In the genomic region with DNA sequence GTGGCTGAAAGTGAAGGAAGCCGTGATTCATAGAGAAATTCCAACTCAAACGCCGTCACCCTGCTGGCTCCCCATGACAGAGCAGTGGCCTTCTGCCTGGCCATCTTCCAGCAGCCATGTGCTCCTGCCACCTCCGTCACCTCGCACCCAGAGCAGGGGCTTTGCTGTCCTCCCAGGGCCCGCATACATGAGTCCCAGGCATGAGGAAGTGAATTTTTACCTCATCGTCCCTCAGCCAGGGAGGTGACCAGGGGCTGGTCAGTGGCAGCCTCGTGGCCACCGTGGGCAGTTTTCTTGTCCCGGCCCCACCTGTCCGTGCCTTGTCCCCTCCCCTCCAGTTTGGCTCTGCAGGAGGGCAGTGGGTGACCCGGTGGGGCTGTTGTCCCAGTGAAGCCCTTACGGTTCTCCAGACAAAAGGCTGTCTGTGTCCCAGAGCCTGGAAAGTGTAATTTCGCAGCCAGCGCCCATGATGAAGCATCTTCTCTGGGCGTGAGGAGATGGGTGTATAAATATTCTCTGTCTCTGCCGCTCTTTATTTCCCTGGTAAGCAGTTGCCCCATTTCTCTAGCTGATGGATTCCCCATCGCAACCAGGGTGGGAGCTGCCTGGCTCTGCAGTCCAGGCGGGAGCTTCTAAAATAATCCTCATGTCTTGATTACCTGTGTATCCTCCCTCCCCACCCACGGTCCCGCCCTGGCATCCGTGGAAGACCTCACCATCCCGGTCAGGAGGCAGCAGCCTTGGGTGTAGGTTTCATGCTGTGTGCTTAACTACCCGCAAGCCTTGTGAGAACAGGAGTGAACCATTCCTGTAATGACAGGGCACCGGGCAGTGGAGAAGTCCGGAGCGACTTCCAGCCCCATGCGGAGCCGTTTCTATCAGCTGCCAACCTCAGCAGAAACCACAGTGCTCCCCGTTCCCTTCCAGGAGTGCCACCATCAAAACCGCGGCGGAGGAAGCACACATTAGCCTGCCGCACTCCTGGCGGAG, we compare ENCODE assay signal across 12 cellular contexts.
DNase-seq lines count a peak whose midpoint lies in the region; ATAC-seq and TF ChIP-seq lines count a peak whose summit lies in the region.
"Had no signal": no experiment of that assay in that cellular context is flagged by ENCODE, and none has a peak within 500 bp of the region (broad histone marks: within the 10 kb centered on the region; RNA-seq: fewer than 3 reads in every experiment).

No MANE protein-coding gene starts in this region.

- H3K27me3 ChIP-seq in dorsolateral prefrontal cortex = no peaks in the 10 kb centered on the region
- H3K27me3 ChIP-seq: cardiac muscle cell, ovary had no signal

- peak; percentile 4 for DNase-seq in SKM-1 treated with dmso at 0.1 percent for 144 hours (lab: John Stamatoyannopoulos, UW; ENCODE audit: unreplicated experiment)
- DNase-seq in SKM-1 (lab: John Stamatoyannopoulos, UW; ENCODE audit: unreplicated experiment) = no peak
- peak; percentile 82 for DNase-seq in NCI-H748 (lab: John Stamatoyannopoulos, UW; ENCODE audit: unreplicated experiment)
- DNase-seq in dorsolateral prefrontal cortex = peak in 3 of 10 donors; percentile 49 to 65 (median 58)
- no peak for DNase-seq in sciatic nerve (ENCODE audit: low spot score)
- DNase-seq in NCI-H446 (lab: John Stamatoyannopoulos, UW) = no peak
- DNase-seq: activated B cell treated with CpG ODN at 0.5 μM for 24 hours, ovary had no signal

- peak overlapping the region in 58 of 59 donors; percentile 38 to 92 (median 82) for H3K27ac ChIP-seq in dorsolateral prefrontal cortex
- H3K27ac ChIP-seq: cardiac muscle cell, ovary had no signal

- ATAC-seq in sciatic nerve (peak; percentile 33), HG02798 (IDR thresholded peaks at IDR 0.05; ENCODE audit: poor library complexity, unreplicated experiment) (no peak), HG03378 (IDR thresholded peaks at IDR 0.05; ENCODE audit: unreplicated experiment) (no peak)

- peak overlapping the region in 54 of 59 donors; percentile 2 to 54 (median 30) for H3K4me3 ChIP-seq in dorsolateral prefrontal cortex
- H3K4me3 ChIP-seq: cardiac muscle cell, lung, ovary had no signal

- intact Hi-C loops in dorsolateral prefrontal cortex (cut with DNase I) = loop anchor here (2.0 to 5.0 kb wide), 5 partner anchors 87 to 1083 kb away; partner anchors contain the start of gene PBX3 (in 1 of the 2)
- intact Hi-C loops in sciatic nerve (cut with DNase I) = loop anchor here (5.0 to 10.0 kb wide), 2 partner anchors 185 to 1313 kb away; no protein-coding TSS in a partner anchor

- TF ChIP-seq CTCF in dorsolateral prefrontal cortex (IDR thresholded peaks at IDR 0.05 in 54 of 56, conservative IDR thresholded peaks at IDR 0.05 in 2 of 56; ENCODE audit: low read depth in 1 of 56, partially characterized antibody in 56 of 56) = peak in 2 of 56 donors; percentile 6 to 16

Comparison
In these comparisons a context has a peak if more than half of its experiments do, and no peak if none do; other contexts are left out.
1. DNase-seq: peak in SKM-1 treated with dmso at 0.1 percent for 144 hours (single experiment) and NCI-H748 (single experiment); none in SKM-1 (single experiment), sciatic nerve (single experiment) and NCI-H446 (0 of 2).